Comparison of ENCODE assay signal across 8 cellular contexts in the genomic region with DNA sequence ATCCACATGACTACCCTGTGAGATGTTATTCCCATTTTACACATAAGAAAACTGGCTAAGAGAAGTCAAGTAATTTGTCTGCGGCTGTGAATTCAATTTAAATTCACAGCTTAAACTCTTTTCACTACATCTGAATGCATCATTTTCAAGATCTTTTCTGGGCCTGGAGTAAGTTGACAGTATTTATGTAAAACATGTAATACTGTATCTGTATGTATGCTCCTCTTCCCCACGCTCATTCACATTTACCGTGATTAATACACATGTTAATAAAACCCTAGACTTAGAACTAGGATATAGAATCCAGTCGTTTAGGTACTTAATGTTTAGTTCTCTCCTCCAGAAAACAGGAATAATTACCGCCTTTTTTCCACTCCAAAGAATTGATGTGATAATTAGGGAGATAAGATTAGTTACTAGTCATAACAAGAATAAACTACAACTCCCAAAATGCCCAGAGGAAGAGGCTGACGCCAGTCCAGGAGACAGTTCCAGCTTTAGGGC. TPM values are rescaled to one million over a fixed set of nuclear protein-coding genes. Genes with fewer than 3 reads are reported as not detected.
DNase-seq lines count a peak whose midpoint lies in the region; ATAC-seq and TF ChIP-seq lines count a peak whose summit lies in the region.

No MANE protein-coding gene starts in this region.

- no peak for ATAC-seq in Right ventricle myocardium superior (ENCODE audit: poor library complexity)
- ATAC-seq in HG02885 (IDR thresholded peaks at IDR 0.05; ENCODE audit: poor library complexity, unreplicated experiment): no peak

- H2BK12ac ChIP-seq in mesenchymal stem cell (ENCODE audit: low read length in 2 of 2): no peak overlapping the region

- H2BK120ac ChIP-seq in mesenchymal stem cell (ENCODE audit: low read depth, low read length): no peak overlapping the region

- intact Hi-C loops in left ventricle myocardium inferior (cut with micrococcal nuclease) (loop anchor here (10.0 kb wide), 1 partner anchor 377 kb away; no protein-coding TSS in a partner anchor), Right ventricle myocardium superior (cut with DNase I) (loop anchor here (10.0 kb wide), 2 partner anchors 117 to 367 kb away; a partner anchor contains a TSS)
- intact Hi-C loops in activated CD4-positive, alpha-beta memory T cell treated with anti-CD3 and anti-CD28 coated beads for 36 hours (cut with micrococcal nuclease): loop anchor here (2.0 to 10.0 kb wide), 7 partner anchors 57 to 977 kb away; a partner anchor contains a TSS

- no peak overlapping the region for H2AFZ ChIP-seq in mesenchymal stem cell (ENCODE audit: low read depth, low read length)

- no peaks in the 10 kb centered on the region for H3K36me3 ChIP-seq in left ventricle myocardium inferior
- no peaks in the 10 kb centered on the region for H3K36me3 ChIP-seq in mesenchymal stem cell (ENCODE audit: control insufficient read depth in 1 of 2, insufficient read depth in 2 of 2, low read depth in 1 of 2, low read length in 2 of 2)

- H3K27me3 ChIP-seq in left ventricle myocardium inferior (ENCODE audit: low read depth) (no peaks in the 10 kb centered on the region), mesenchymal stem cell (ENCODE audit: control insufficient read depth in 1 of 2, insufficient read depth in 1 of 2, low read length in 2 of 2) (no peaks in the 10 kb centered on the region)

- H3K9me3 Mint-ChIP-seq in activated CD4-positive, alpha-beta memory T cell treated with anti-CD3 and anti-CD28 coated beads for 36 hours: no peaks in the 10 kb centered on the region
- H3K9me3 Mint-ChIP-seq in type B pancreatic cell: no peaks in the 10 kb centered on the region

- H3K9me3 ChIP-seq in left ventricle myocardium inferior (replicated peaks) (no peaks in the 10 kb centered on the region), mesenchymal stem cell (ENCODE audit: control insufficient read depth, low read length) (no peaks in the 10 kb centered on the region)

- no peak overlapping the region for H4K91ac ChIP-seq in mesenchymal stem cell (ENCODE audit: low read length)

- H3K4me2 ChIP-seq in mesenchymal stem cell (ENCODE audit: low read length, poor library complexity, severe bottlenecking): no peak overlapping the region

- TF ChIP-seq CTCF in left ventricle myocardium inferior (IDR thresholded peaks at IDR 0.05; ENCODE audit: borderline replicate concordance): no peak
- no peak for TF ChIP-seq CTCF in type B pancreatic cell (conservative IDR thresholded peaks at IDR 0.05)

- no peak overlapping the region for H3K4ac ChIP-seq in mesenchymal stem cell (ENCODE audit: low read depth in 1 of 2, low read length in 2 of 2)

- H4K8ac ChIP-seq in mesenchymal stem cell (ENCODE audit: low read length): no peak overlapping the region

- H3K4me3 ChIP-seq in left ventricle myocardium inferior (peak overlapping the region; percentile 89), mesenchymal stem cell (ENCODE audit: insufficient read depth in 1 of 2, low read depth in 1 of 2, low read length in 2 of 2) (no peak overlapping the region)

- no peak for DNase-seq in left ventricle myocardium inferior
- no peak for DNase-seq in Right ventricle myocardium superior
- no peak for DNase-seq in activated CD4-positive, alpha-beta memory T cell treated with anti-CD3 and anti-CD28 coated beads for 36 hours
- no peak for DNase-seq in mesenchymal stem cell
- DNase-seq in type B pancreatic cell (ENCODE audit: extremely low spot score, unreplicated experiment): no peak
- DNase-seq in NCI-H146 treated with DMSO at 0.1 percent for 48 hours (lab: John Stamatoyannopoulos, UW; ENCODE audit: unreplicated experiment): no peak
- DNase-seq in SW480 (ENCODE audit: low spot score): no peak

- H3K36me3 Mint-ChIP-seq in activated CD4-positive, alpha-beta memory T cell treated with anti-CD3 and anti-CD28 coated beads for 36 hours: no peaks in the 10 kb centered on the region
- H3K36me3 Mint-ChIP-seq in type B pancreatic cell: no peaks in the 10 kb centered on the region

- H3K18ac ChIP-seq in mesenchymal stem cell (ENCODE audit: low read depth in 1 of 2, low read length in 2 of 2): no peak overlapping the region

- 0% methylated on average over 1 of the region's 6 CpGs for WGBS in mesenchymal stem cell

- CTCF ChIA-PET in activated CD4-positive, alpha-beta memory T cell treated with anti-CD3 and anti-CD28 coated beads for 36 hours (lab: Charles Lee): interaction anchor here (1.2 to 1.4 kb wide), 3 partner anchors 10 to 172 kb away, joined by 3 read pairs; no protein-coding TSS in a partner anchor

- H2BK5ac ChIP-seq in mesenchymal stem cell (ENCODE audit: low read depth, low read length, poor library complexity, severe bottlenecking): no peak overlapping the region

- peaks cover 11% of the 10 kb centered on the region for H3K79me1 ChIP-seq in mesenchymal stem cell (replicated peaks; ENCODE audit: low read length, poor library complexity, severe bottlenecking)

- H3K27ac ChIP-seq in left ventricle myocardium inferior (replicated peaks) (peak overlapping the region; percentile 95), mesenchymal stem cell (ENCODE audit: low read length, poor library complexity, severe bottlenecking) (no peak overlapping the region)

- H3K23ac ChIP-seq in mesenchymal stem cell (ENCODE audit: low read length in 2 of 2): no peak overlapping the region

- H3K14ac ChIP-seq in mesenchymal stem cell (ENCODE audit: low read length in 2 of 2): no peak overlapping the region

- peaks cover 56% of the 10 kb centered on the region for H3K4me1 ChIP-seq in left ventricle myocardium inferior
- H3K4me1 ChIP-seq in mesenchymal stem cell (ENCODE audit: control insufficient read depth, insufficient read depth, low read depth, low read length): no peaks in the 10 kb centered on the region

- H2AK5ac ChIP-seq in mesenchymal stem cell (ENCODE audit: low read length, severe bottlenecking): no peak overlapping the region

- peak overlapping the region; percentile 81 for H3K4me3 Mint-ChIP-seq in activated CD4-positive, alpha-beta memory T cell treated with anti-CD3 and anti-CD28 coated beads for 36 hours
- H3K4me3 Mint-ChIP-seq in type B pancreatic cell: peak overlapping the region; percentile 95

- H3K27ac Mint-ChIP-seq in activated CD4-positive, alpha-beta memory T cell treated with anti-CD3 and anti-CD28 coated beads for 36 hours: peak overlapping the region; percentile 81
- peak overlapping the region; percentile 92 for H3K27ac Mint-ChIP-seq in type B pancreatic cell

- H3K9ac ChIP-seq in mesenchymal stem cell (ENCODE audit: low read length): peak overlapping the region; percentile 97

- peaks cover 27% of the 10 kb centered on the region for H3K4me1 Mint-ChIP-seq in activated CD4-positive, alpha-beta memory T cell treated with anti-CD3 and anti-CD28 coated beads for 36 hours (ENCODE audit: low read depth)
- H3K4me1 Mint-ChIP-seq in type B pancreatic cell (ENCODE audit: unreplicated experiment): peaks cover 18% of the 10 kb centered on the region

- H2BK15ac ChIP-seq in mesenchymal stem cell (ENCODE audit: low read depth, poor library complexity, severe bottlenecking): no peak overlapping the region

- no peaks in the 10 kb centered on the region for H3K27me3 Mint-ChIP-seq in activated CD4-positive, alpha-beta memory T cell treated with anti-CD3 and anti-CD28 coated beads for 36 hours
- H3K27me3 Mint-ChIP-seq in type B pancreatic cell: no peaks in the 10 kb centered on the region

- POLR2A ChIA-PET in activated CD4-positive, alpha-beta memory T cell treated with anti-CD3 and anti-CD28 coated beads for 36 hours (lab: Charles Lee): interaction anchor here (1.1 kb wide), 1 partner anchor 188 kb away, joined by 4 read pairs; a partner anchor contains a TSS

RNA-seq across cellular contexts. Expression of a gene that starts 0.4 kb away (rescaled TPM):
- total RNA-seq in left ventricle myocardium inferior: 706 TPM
- total RNA-seq in Right ventricle myocardium superior: 636 TPM
- total RNA-seq in activated CD4-positive, alpha-beta memory T cell treated with anti-CD3 and anti-CD28 coated beads for 36 hours: 1 to 10 TPM; 8.2 to 8.6 TPM
- polyA plus RNA-seq in mesenchymal stem cell (2013, experiment 1 of 2): 4.8 TPM
- polyA plus RNA-seq in mesenchymal stem cell (2013, experiment 2 of 2): 3.0 TPM
- total RNA-seq in type B pancreatic cell (ENCODE audit: low replicate concordance): 22.2 and 31.2 TPM in 2 replicates

RNA-seq across cellular contexts. Expression of a gene that starts 6.3 kb away (rescaled TPM):
- total RNA-seq in left ventricle myocardium inferior (11.8 TPM), Right ventricle myocardium superior (14.1 TPM), type B pancreatic cell (ENCODE audit: low replicate concordance) (21.5 and 39.1 TPM in 2 replicates)
- 100 to 1,000 TPM; 109 to 113 TPM for total RNA-seq in activated CD4-positive, alpha-beta memory T cell treated with anti-CD3 and anti-CD28 coated beads for 36 hours
- polyA plus RNA-seq in mesenchymal stem cell (2013, experiment 1 of 2): 18.5 TPM
- polyA plus RNA-seq in mesenchymal stem cell (2013, experiment 2 of 2): 19.1 TPM

Comparison
In these comparisons a context has a peak if more than half of its experiments do, and no peak if none do; other contexts are left out.
1. RNA of a gene that starts 0.4 kb away (total RNA-seq): 706 TPM in left ventricle myocardium inferior (single experiment) and 636 TPM in Right ventricle myocardium superior (single experiment); 22.2 to 31.2 TPM in type B pancreatic cell and 8.2 to 8.6 TPM in activated CD4-positive, alpha-beta memory T cell treated with anti-CD3 and anti-CD28 coated beads for 36 hours; every median in the first group is over 10 times any median in the second.